In the genomic region with DNA sequence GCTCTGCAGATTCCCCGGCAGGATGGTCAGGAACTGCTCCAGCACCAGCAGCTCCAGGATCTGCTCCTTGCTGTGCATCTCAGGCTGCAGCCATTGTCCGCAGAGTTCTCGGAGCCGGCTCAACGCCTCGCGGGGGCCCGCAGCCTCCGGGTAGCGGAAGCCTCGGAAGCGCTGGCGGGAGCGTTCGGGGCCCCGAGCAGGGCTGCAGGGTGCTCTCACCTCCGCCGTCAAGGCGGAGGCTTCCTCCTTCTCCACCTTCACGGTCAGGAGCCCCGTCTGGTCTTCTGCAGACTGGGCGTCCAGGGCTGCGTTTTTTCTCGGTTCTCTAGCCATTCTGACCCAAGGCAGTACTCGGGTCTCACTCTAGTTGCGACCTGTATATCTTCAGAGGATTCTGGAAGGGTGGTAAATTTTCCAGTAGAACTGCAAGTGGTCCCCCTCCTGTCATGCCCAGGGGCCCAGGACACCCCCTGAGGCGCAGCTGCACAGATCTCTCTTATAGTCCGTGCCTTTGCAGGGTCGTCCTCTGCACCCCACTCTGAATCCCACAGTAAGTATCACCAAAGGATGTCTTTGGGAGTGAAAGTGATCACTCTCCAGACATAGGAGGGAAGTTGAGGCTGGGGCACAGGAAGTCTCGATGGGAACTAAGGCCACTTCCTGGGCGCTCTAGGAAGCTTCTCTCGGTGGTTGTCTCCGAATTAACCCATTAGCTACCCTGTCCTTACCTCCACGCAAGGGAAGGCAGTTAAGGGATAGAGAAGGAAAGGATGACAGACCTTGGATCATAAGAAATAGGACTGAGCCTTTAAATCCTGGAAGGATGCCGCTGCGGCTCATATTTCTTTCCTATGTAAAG, we compare ENCODE assay signal across 8 cellular contexts. TPM values are rescaled to one million over a fixed set of nuclear protein-coding genes. Genes with fewer than 3 reads are reported as not detected.
DNase-seq lines count a peak whose midpoint lies in the region; ATAC-seq and TF ChIP-seq lines count a peak whose summit lies in the region.

A gene (minus strand): TSS at position 622 of the 859 bp plus-strand sequence. CDS start 289 bp downstream, at position 333.

- peaks cover 1% of the 10 kb centered on the region for H3K79me2 ChIP-seq in mesendoderm (ENCODE audit: control insufficient read depth, insufficient read depth, low read length)

- H3K4me3 Mint-ChIP-seq in endodermal cell, result peak within 1 kb of the TSS; percentile 95

- peak within 1 kb of the TSS; percentile 80 to 97 (median 88) for H3K4me2 ChIP-seq in BLaER1 treated with 17β-estradiol and CSF1 and Interleukin-3, amounts not matched to agents 10 nM and 100 nM
- H3K4me2 ChIP-seq in mesendoderm (ENCODE audit: low read length), result peak within 1 kb of the TSS; percentile 49

- ATAC-seq in GM19351 (IDR thresholded peaks at IDR 0.05; ENCODE audit: unreplicated experiment), result peak; percentile 78

- H3K27me3 ChIP-seq in BLaER1 treated with 17β-estradiol and CSF1 and Interleukin-3, amounts not matched to agents 10 nM and 100 nM, result no peaks in the 10 kb centered on the region
- H3K27me3 ChIP-seq in endodermal cell (ENCODE audit: control insufficient read depth, insufficient read depth, low read length, poor library complexity, severe bottlenecking), result no peaks in the 10 kb centered on the region
- H3K27me3 ChIP-seq in mesendoderm (ENCODE audit: insufficient read depth, low read length, poor library complexity), result no peaks in the 10 kb centered on the region

- no peak within 1 kb of the TSS for H2BK15ac ChIP-seq in mesendoderm (replicated peaks; ENCODE audit: low read depth)

- H3K36me3 ChIP-seq in BLaER1 treated with 17β-estradiol and CSF1 and Interleukin-3, amounts not matched to agents 10 nM and 100 nM, result peaks cover 16 to 31% (median 25%) of the 10 kb centered on the region in 11 experiments; a peak in 20 of 22 replicates
- H3K36me3 ChIP-seq in endodermal cell (ENCODE audit: control insufficient read depth, insufficient read depth, low read length) (peaks cover 18% of the 10 kb centered on the region), mesendoderm (ENCODE audit: control insufficient read depth, insufficient read depth, low read length) (no peaks in the 10 kb centered on the region)

- H3K79me1 ChIP-seq in mesendoderm (ENCODE audit: low read length), result peaks cover 4% of the 10 kb centered on the region

- no peak within 1 kb of the TSS for H4K8ac ChIP-seq in mesendoderm (ENCODE audit: low read depth, low read length)

- H3K18ac ChIP-seq in mesendoderm (ENCODE audit: low read length), result no peak within 1 kb of the TSS

- no peak within 1 kb of the TSS for H2BK120ac ChIP-seq in mesendoderm (ENCODE audit: low read depth, low read length)

- H3K23ac ChIP-seq in mesendoderm (ENCODE audit: low read length), result no peak within 1 kb of the TSS

- DNase-seq in HT-29 (ENCODE audit: low spot score) (peak; percentile 95), NOMO-1 (lab: John Stamatoyannopoulos, UW; ENCODE audit: unreplicated experiment in 2 of 2) (peak; percentile 66 to 80), endodermal cell (peak; percentile 93), mesendoderm (peak; percentile 96)
- peak; percentile 64 to 66 for DNase-seq in activated CD8-positive, alpha-beta memory T cell treated with anti-CD3 and anti-CD28 coated beads for 4 hours (ENCODE audit: low read depth in 2 of 2)
- DNase-seq in stimulated activated CD8-positive, alpha-beta memory T cell treated with anti-CD3 and anti-CD28 coated beads, Interleukin-12 subunit alpha, Interleukin-12 subunit beta, amount 100 ng/mL, for 4 hours (ENCODE audit: low read depth), result peak; percentile 50

- WGBS in endodermal cell (ENCODE audit: insufficient coverage in 1 of 2, insufficient read length in 1 of 2), 2 experiments, result 0% methylated on average over 14 to 35 of the region's 36 CpGs
- no CpG with 5 or more reads among the region's 36 CpGs for WGBS in mesendoderm (ENCODE audit: extremely low coverage, insufficient coverage, low lambda C conversion rate)

- H3K4me3 ChIP-seq in BLaER1 treated with 17β-estradiol and CSF1 and Interleukin-3, amounts not matched to agents 10 nM and 100 nM, result peak within 1 kb of the TSS; percentile 80 to 97 (median 94)
- H3K4me3 ChIP-seq in endodermal cell (ENCODE audit: low read length) (peak within 1 kb of the TSS; percentile 100), mesendoderm (ENCODE audit: low read length) (peak within 1 kb of the TSS; percentile 98)

- no peaks in the 10 kb centered on the region for H3K9me3 ChIP-seq in BLaER1 treated with 17β-estradiol and CSF1 and Interleukin-3, amounts not matched to agents 10 nM and 100 nM (replicated peaks in 1 of 11)
- H3K9me3 ChIP-seq in endodermal cell (ENCODE audit: control insufficient read depth, low read length), result no peaks in the 10 kb centered on the region

- H3K9ac ChIP-seq in BLaER1 treated with 17β-estradiol and CSF1 and Interleukin-3, amounts not matched to agents 10 nM and 100 nM, result peak within 1 kb of the TSS; percentile 76 to 86 (median 81)
- H3K9ac ChIP-seq in endodermal cell (ENCODE audit: extremely low read depth, low read length, poor library complexity, severe bottlenecking) (peak within 1 kb of the TSS; percentile 75), mesendoderm (ENCODE audit: low read length) (peak within 1 kb of the TSS; percentile 95)

- peak within 1 kb of the TSS; percentile 61 to 78 (median 72) for H3K27ac ChIP-seq in BLaER1 treated with 17β-estradiol and CSF1 and Interleukin-3, amounts not matched to agents 10 nM and 100 nM
- no peak within 1 kb of the TSS for H3K27ac ChIP-seq in endodermal cell (ENCODE audit: low read depth, low read length)
- no peak within 1 kb of the TSS for H3K27ac ChIP-seq in mesendoderm (ENCODE audit: low read depth, low read length)

- H3K9me3 Mint-ChIP-seq in endodermal cell, result no peaks in the 10 kb centered on the region

- H3K4me1 Mint-ChIP-seq in endodermal cell, result peaks cover 11% of the 10 kb centered on the region

- H3K4me1 ChIP-seq in BLaER1 treated with 17β-estradiol and CSF1 and Interleukin-3, amounts not matched to agents 10 nM and 100 nM, result peaks cover 20 to 41% (median 25%) of the 10 kb centered on the region in 10 experiments
- H3K4me1 ChIP-seq in endodermal cell (ENCODE audit: control insufficient read depth, insufficient read depth, low read length), result peaks cover 4% of the 10 kb centered on the region
- H3K4me1 ChIP-seq in mesendoderm (ENCODE audit: control insufficient read depth, low read depth, low read length), result peaks cover 2% of the 10 kb centered on the region

- no peak for TF ChIP-seq CTCF in endodermal cell (conservative IDR thresholded peaks at IDR 0.05)

- H2AK5ac ChIP-seq in mesendoderm (ENCODE audit: low read length), result no peak within 1 kb of the TSS

- H3K27ac Mint-ChIP-seq in endodermal cell, result peak within 1 kb of the TSS; percentile 92

- H3K27me3 Mint-ChIP-seq in endodermal cell (ENCODE audit: insufficient read depth), result peaks cover 6% of the 10 kb centered on the region

- H4K5ac ChIP-seq in mesendoderm (ENCODE audit: low read length), result no peak within 1 kb of the TSS

- no peak within 1 kb of the TSS for H2BK5ac ChIP-seq in mesendoderm (ENCODE audit: low read length)

- peak within 1 kb of the TSS; percentile 2 for H3K4ac ChIP-seq in mesendoderm (ENCODE audit: low read depth, low read length)

- H3K56ac ChIP-seq in mesendoderm (ENCODE audit: low read length), result peak within 1 kb of the TSS; percentile 85

- H4K20me1 ChIP-seq in BLaER1 treated with 17β-estradiol and CSF1 and Interleukin-3, amounts not matched to agents 10 nM and 100 nM, result no peaks in the 10 kb centered on the region

- peaks cover 29% of the 10 kb centered on the region for H3K36me3 Mint-ChIP-seq in endodermal cell (ENCODE audit: low read depth)

RNA-seq across cellular contexts. Expression of the gene that starts here (rescaled TPM):
- total RNA-seq in HT-29 (2014; rRNA removed; shearing (Covaris generic)), result 0.60 and 1.0 TPM in 2 replicates
- 1 to 10 TPM; 7.3 to 8.2 TPM for total RNA-seq in endodermal cell
- 8.1 TPM for polyA plus RNA-seq in endodermal cell (2013, experiment 1 of 2)
- polyA plus RNA-seq in endodermal cell (2013, experiment 2 of 2), result 5.6 TPM
- 3.1 TPM for polyA plus RNA-seq in mesendoderm (2013, experiment 1 of 2)
- 3.3 TPM for polyA plus RNA-seq in mesendoderm (2013, experiment 2 of 2)

Comparison
In these comparisons a context has a peak if more than half of its experiments do, and no peak if none do; other contexts are left out.
1. H3K27ac ChIP-seq: peak in BLaER1 treated with 17β-estradiol and CSF1 and Interleukin-3, amounts not matched to agents 10 nM and 100 nM (11 of 11); none in endodermal cell (single experiment) and mesendoderm (single experiment).
2. Peak in every context shown above with its lines, with median percentiles within 50 percentile points of each other: H3K4me3 ChIP-seq, H3K9ac ChIP-seq and DNase-seq.